In the genomic region with DNA sequence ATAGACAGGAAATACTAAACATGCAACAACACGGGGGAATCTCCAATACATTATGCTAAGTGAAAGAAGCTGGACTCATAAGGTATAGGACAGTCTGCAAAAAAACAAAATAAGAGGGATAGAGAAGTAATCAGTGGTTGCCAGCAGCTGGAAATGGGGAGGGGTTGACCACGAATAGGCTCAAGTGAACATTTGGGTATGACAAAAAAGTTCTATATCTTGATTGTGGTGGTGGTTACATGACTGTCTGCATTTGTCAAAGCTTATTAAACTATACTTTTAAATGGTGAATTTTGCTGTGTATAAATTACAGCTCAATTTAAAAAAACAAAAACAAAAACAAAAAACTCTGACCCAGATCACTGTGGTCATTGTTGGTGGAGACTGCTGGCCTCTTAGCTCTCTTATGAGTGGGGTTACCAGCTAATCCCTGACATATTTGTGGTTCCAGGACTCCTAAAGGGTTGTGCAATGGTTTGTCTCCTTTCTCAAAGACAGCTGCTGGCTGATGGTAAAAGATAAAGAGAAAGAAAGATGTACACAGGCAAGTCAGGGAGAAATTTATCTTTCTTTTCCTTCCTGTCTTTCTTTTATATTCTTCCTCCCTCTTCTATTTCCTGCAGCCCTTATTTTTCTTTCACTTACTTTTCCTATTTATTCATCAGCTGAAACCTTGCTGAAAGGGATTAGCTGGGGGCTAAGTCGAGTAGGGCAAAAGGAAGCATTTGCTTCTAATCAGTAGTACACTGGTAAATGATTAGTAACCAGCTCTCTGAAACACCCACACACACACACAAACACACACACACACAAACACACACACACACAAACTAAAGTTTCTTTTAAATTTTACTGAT, we compare ENCODE assay signal across 14 cellular contexts.
DNase-seq lines count a peak whose midpoint lies in the region; ATAC-seq and TF ChIP-seq lines count a peak whose summit lies in the region.
"Had no signal": no experiment of that assay in that cellular context is flagged by ENCODE, and none has a peak within 500 bp of the region (broad histone marks: within the 10 kb centered on the region; RNA-seq: fewer than 3 reads in every experiment).

No MANE protein-coding gene starts in this region.

- peaks cover 14% of the 10 kb centered on the region for H3K27me3 Mint-ChIP-seq in nephron (ENCODE audit: low read depth)

- peaks cover 4% of the 10 kb centered on the region for H3K9me3 Mint-ChIP-seq in nephron

- H3K4me1 Mint-ChIP-seq in nephron, result peaks cover 21% of the 10 kb centered on the region

- TF ChIP-seq CTCF in cardiac fibroblast (IDR thresholded peaks at IDR 0.05; ENCODE audit: low read depth, low read length), result no peak
- no peak for TF ChIP-seq CTCF in nephron (IDR thresholded peaks at IDR 0.05; ENCODE audit: unreplicated experiment in 3 of 3)

- no peaks in the 10 kb centered on the region for H3K36me3 Mint-ChIP-seq in nephron (ENCODE audit: low read depth)
- H3K36me3 Mint-ChIP-seq: IgD-negative memory B cell had no signal

- no peak overlapping the region for H3K4me3 Mint-ChIP-seq in nephron
- H3K4me3 Mint-ChIP-seq: IgD-negative memory B cell, memory B cell had no signal

- H3K4me3 ChIP-seq in cardiac fibroblast (replicated peaks in 1 of 2; ENCODE audit: low read depth in 2 of 2, low read length in 2 of 2), result no peak overlapping the region
- H3K4me3 ChIP-seq: right atrium auricular region had no signal

- H3K27ac Mint-ChIP-seq in nephron, result peak overlapping the region; percentile 17 to 72 (median 43)
- H3K27ac Mint-ChIP-seq: IgD-negative memory B cell, memory B cell had no signal

- DNase-seq in GM03348 (ENCODE audit: low spot score), result peak; percentile 80
- peak; percentile 54 for DNase-seq in NCI-H226
- peak; percentile 67 to 75 for DNase-seq in cardiac fibroblast (ENCODE audit: low read depth in 2 of 2)
- no peak for DNase-seq in GM19238 (ENCODE audit: insufficient read length, low spot score)
- no peak for DNase-seq in stimulated activated CD4-positive, alpha-beta T cell treated with anti-CD3 and anti-CD28 coated beads, Interleukin-2, amount 100 ng/mL, for 48 hours
- DNase-seq in activated CD4-positive, alpha-beta T cell treated with anti-CD3 and anti-CD28 coated beads for 1 hour, result no peak
- DNase-seq: activated CD4-positive, CD25-positive, alpha-beta regulatory T cell treated with anti-CD3 and anti-CD28 coated beads, Interleukin-2, amount 50 U/mL, for 72 hours; head of caudate nucleus; RPMI8226 had no signal

- ATAC-seq in HG03139 (IDR thresholded peaks at IDR 0.05; ENCODE audit: unreplicated experiment), result no peak

Comparison
In these comparisons a context has a peak if more than half of its experiments do, and no peak if none do; other contexts are left out.
1. DNase-seq: peak in GM03348 (single experiment), NCI-H226 (single experiment) and cardiac fibroblast (2 of 2); none in GM19238 (single experiment), stimulated activated CD4-positive, alpha-beta T cell treated with anti-CD3 and anti-CD28 coated beads, Interleukin-2, amount 100 ng/mL, for 48 hours (0 of 2) and activated CD4-positive, alpha-beta T cell treated with anti-CD3 and anti-CD28 coated beads for 1 hour (single experiment).